In genomic region chr21:26127918-26128317, GRCh38 we compare ENCODE assay signal across 2 cellular contexts.
TF ChIP-seq lines count a peak whose summit lies in the region.

No MANE protein-coding gene starts in this region.

TF ChIP-seq in liver, 16 proteins besides CTCF, POLR2A, EP300 and RAD21 (continued from another document):
- TF ChIP-seq ATF3 (IDR thresholded peaks at IDR 0.05) (peak; percentile 22), GABPA (IDR thresholded peaks at IDR 0.05 in 1 of 2, conservative IDR thresholded peaks at IDR 0.05 in 1 of 2) (no peak), RXRA (IDR thresholded peaks at IDR 0.05) (peak in 1 of 2 donors; percentile 11), SP1 (IDR thresholded peaks at IDR 0.05) (no peak), REST (IDR thresholded peaks at IDR 0.05) (no peak), HNF4G (IDR thresholded peaks at IDR 0.05) (no peak), FOXA2 (IDR thresholded peaks at IDR 0.05) (no peak), TAF1 (conservative IDR thresholded peaks at IDR 0.05) (no peak), FOXA1 (IDR thresholded peaks at IDR 0.05) (no peak), EGR1 (IDR thresholded peaks at IDR 0.05; ENCODE audit: low read depth in 2 of 2) (peak in 1 of 2 donors; percentile 15), YY1 (IDR thresholded peaks at IDR 0.05) (no peak), JUND (IDR thresholded peaks at IDR 0.05) (peak in 1 of 2 donors; percentile 74)
- TF ChIP-seq, protein P1, sequence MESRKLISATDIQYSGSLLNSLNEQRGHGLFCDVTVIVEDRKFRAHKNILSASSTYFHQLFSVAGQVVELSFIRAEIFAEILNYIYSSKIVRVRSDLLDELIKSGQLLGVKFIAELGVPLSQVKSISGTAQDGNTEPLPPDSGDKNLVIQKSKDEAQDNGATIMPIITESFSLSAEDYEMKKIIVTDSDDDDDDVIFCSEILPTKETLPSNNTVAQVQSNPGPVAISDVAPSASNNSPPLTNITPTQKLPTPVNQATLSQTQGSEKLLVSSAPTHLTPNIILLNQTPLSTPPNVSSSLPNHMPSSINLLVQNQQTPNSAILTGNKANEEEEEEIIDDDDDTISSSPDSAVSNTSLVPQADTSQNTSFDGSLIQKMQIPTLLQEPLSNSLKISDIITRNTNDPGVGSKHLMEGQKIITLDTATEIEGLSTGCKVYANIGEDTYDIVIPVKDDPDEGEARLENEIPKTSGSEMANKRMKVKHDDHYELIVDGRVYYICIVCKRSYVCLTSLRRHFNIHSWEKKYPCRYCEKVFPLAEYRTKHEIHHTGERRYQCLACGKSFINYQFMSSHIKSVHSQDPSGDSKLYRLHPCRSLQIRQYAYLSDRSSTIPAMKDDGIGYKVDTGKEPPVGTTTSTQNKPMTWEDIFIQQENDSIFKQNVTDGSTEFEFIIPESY (IDR thresholded peaks at IDR 0.05), result no peak
- TF ChIP-seq, protein P2, sequence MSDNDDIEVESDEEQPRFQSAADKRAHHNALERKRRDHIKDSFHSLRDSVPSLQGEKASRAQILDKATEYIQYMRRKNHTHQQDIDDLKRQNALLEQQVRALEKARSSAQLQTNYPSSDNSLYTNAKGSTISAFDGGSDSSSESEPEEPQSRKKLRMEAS (IDR thresholded peaks at IDR 0.05), result no peak
TF ChIP-seq in liver: peak in this region for 4.

TF ChIP-seq in HepG2, 621 proteins besides CTCF, POLR2A, EP300 and RAD21 (continued from another document):
- TF ChIP-seq, protein P3, sequence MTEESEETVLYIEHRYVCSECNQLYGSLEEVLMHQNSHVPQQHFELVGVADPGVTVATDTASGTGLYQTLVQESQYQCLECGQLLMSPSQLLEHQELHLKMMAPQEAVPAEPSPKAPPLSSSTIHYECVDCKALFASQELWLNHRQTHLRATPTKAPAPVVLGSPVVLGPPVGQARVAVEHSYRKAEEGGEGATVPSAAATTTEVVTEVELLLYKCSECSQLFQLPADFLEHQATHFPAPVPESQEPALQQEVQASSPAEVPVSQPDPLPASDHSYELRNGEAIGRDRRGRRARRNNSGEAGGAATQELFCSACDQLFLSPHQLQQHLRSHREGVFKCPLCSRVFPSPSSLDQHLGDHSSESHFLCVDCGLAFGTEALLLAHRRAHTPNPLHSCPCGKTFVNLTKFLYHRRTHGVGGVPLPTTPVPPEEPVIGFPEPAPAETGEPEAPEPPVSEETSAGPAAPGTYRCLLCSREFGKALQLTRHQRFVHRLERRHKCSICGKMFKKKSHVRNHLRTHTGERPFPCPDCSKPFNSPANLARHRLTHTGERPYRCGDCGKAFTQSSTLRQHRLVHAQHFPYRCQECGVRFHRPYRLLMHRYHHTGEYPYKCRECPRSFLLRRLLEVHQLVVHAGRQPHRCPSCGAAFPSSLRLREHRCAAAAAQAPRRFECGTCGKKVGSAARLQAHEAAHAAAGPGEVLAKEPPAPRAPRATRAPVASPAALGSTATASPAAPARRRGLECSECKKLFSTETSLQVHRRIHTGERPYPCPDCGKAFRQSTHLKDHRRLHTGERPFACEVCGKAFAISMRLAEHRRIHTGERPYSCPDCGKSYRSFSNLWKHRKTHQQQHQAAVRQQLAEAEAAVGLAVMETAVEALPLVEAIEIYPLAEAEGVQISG (CRISPR knock-in tag; IDR thresholded peaks at IDR 0.05), result no peak
- TF ChIP-seq ZNF878 (CRISPR knock-in tag; IDR thresholded peaks at IDR 0.05) (no peak), HIC2 (CRISPR knock-in tag; IDR thresholded peaks at IDR 0.05; ENCODE audit: low read depth) (no peak), LCORL (IDR thresholded peaks at IDR 0.05) (no peak), LCORL (CRISPR knock-in tag; IDR thresholded peaks at IDR 0.05) (no peak), ZNF83 (CRISPR knock-in tag; IDR thresholded peaks at IDR 0.05; ENCODE audit: borderline replicate concordance) (no peak), HNRNPLL (IDR thresholded peaks at IDR 0.05; ENCODE audit: low read depth, low read length, poor library complexity, severe bottlenecking) (no peak), ZBTB37 (CRISPR knock-in tag; IDR thresholded peaks at IDR 0.05) (no peak), KDM2A (CRISPR knock-in tag; IDR thresholded peaks at IDR 0.05; ENCODE audit: borderline replicate concordance, low read depth) (no peak)
